1 cellular context compared by ENCODE assay signal in genomic region chr15:68821898-68822380, GRCh38.
TF ChIP-seq lines count a peak whose summit lies in the region.

No MANE protein-coding gene starts in this region.

TF ChIP-seq in HEK293, 187 proteins besides CTCF, POLR2A, EP300 and RAD21 (continued from another document and continues in another):
- TF ChIP-seq, protein P1, sequence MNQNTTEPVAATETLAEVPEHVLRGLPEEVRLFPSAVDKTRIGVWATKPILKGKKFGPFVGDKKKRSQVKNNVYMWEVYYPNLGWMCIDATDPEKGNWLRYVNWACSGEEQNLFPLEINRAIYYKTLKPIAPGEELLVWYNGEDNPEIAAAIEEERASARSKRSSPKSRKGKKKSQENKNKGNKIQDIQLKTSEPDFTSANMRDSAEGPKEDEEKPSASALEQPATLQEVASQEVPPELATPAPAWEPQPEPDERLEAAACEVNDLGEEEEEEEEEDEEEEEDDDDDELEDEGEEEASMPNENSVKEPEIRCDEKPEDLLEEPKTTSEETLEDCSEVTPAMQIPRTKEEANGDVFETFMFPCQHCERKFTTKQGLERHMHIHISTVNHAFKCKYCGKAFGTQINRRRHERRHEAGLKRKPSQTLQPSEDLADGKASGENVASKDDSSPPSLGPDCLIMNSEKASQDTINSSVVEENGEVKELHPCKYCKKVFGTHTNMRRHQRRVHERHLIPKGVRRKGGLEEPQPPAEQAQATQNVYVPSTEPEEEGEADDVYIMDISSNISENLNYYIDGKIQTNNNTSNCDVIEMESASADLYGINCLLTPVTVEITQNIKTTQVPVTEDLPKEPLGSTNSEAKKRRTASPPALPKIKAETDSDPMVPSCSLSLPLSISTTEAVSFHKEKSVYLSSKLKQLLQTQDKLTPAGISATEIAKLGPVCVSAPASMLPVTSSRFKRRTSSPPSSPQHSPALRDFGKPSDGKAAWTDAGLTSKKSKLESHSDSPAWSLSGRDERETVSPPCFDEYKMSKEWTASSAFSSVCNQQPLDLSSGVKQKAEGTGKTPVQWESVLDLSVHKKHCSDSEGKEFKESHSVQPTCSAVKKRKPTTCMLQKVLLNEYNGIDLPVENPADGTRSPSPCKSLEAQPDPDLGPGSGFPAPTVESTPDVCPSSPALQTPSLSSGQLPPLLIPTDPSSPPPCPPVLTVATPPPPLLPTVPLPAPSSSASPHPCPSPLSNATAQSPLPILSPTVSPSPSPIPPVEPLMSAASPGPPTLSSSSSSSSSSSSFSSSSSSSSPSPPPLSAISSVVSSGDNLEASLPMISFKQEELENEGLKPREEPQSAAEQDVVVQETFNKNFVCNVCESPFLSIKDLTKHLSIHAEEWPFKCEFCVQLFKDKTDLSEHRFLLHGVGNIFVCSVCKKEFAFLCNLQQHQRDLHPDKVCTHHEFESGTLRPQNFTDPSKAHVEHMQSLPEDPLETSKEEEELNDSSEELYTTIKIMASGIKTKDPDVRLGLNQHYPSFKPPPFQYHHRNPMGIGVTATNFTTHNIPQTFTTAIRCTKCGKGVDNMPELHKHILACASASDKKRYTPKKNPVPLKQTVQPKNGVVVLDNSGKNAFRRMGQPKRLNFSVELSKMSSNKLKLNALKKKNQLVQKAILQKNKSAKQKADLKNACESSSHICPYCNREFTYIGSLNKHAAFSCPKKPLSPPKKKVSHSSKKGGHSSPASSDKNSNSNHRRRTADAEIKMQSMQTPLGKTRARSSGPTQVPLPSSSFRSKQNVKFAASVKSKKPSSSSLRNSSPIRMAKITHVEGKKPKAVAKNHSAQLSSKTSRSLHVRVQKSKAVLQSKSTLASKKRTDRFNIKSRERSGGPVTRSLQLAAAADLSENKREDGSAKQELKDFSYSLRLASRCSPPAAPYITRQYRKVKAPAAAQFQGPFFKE (tag by site-specific recombination; IDR thresholded peaks at IDR 0.05; ENCODE audit: borderline replicate concordance) = no peak
- TF ChIP-seq SALL2 (tag by site-specific recombination; IDR thresholded peaks at IDR 0.05; ENCODE audit: borderline replicate concordance) = no peak
- no peak for TF ChIP-seq ZNF558 (tag by site-specific recombination; IDR thresholded peaks at IDR 0.05)
- no peak for TF ChIP-seq ZNF114 (tag by site-specific recombination; IDR thresholded peaks at IDR 0.05)
- TF ChIP-seq ZNF324 (tag by site-specific recombination; IDR thresholded peaks at IDR 0.05) = 0 out of 2 replicates have a peak, but pooled peaks have one; percentile 21
- TF ChIP-seq ZNF670 (tag by site-specific recombination; IDR thresholded peaks at IDR 0.05; ENCODE audit: low read depth) = no peak
- TF ChIP-seq ZNF394 (tag by site-specific recombination; IDR thresholded peaks at IDR 0.05; ENCODE audit: borderline replicate concordance) = no peak
- no peak for TF ChIP-seq ELK4 (IDR thresholded peaks at IDR 0.05; ENCODE audit: borderline replicate concordance, low read depth, low read length)
- TF ChIP-seq, protein P2, sequence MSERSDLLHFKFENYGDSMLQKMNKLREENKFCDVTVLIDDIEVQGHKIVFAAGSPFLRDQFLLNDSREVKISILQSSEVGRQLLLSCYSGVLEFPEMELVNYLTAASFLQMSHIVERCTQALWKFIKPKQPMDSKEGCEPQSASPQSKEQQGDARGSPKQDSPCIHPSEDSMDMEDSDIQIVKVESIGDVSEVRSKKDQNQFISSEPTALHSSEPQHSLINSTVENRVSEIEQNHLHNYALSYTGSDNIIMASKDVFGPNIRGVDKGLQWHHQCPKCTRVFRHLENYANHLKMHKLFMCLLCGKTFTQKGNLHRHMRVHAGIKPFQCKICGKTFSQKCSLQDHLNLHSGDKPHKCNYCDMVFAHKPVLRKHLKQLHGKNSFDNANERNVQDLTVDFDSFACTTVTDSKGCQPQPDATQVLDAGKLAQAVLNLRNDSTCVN (tag by site-specific recombination; optimal IDR thresholded peaks at IDR 0.05) = no peak
- TF ChIP-seq ZBTB11 (tag by site-specific recombination; conservative IDR thresholded peaks at IDR 0.05; ENCODE audit: low read depth) = no peak
- TF ChIP-seq ZNF561 (tag by site-specific recombination; IDR thresholded peaks at IDR 0.05; ENCODE audit: borderline replicate concordance) = peak; percentile 39; the same call in 1 of the 2 replicates
- no peak for TF ChIP-seq ZBTB8A (tag by site-specific recombination; IDR thresholded peaks at IDR 0.05)
- no peak; the same call in 1 of the 2 replicates for TF ChIP-seq SCRT2 (tag by site-specific recombination; IDR thresholded peaks at IDR 0.05)
- no peak for TF ChIP-seq ZSCAN30 (tag by site-specific recombination; IDR thresholded peaks at IDR 0.05)
- TF ChIP-seq IKZF3 (tag by site-specific recombination; IDR thresholded peaks at IDR 0.05) = peak; percentile 51
- no peak for TF ChIP-seq ZSCAN16 (tag by site-specific recombination; IDR thresholded peaks at IDR 0.05)
- peak; percentile 76 for TF ChIP-seq ZNF335 (tag by site-specific recombination; conservative IDR thresholded peaks at IDR 0.05)
- TF ChIP-seq, protein P3, sequence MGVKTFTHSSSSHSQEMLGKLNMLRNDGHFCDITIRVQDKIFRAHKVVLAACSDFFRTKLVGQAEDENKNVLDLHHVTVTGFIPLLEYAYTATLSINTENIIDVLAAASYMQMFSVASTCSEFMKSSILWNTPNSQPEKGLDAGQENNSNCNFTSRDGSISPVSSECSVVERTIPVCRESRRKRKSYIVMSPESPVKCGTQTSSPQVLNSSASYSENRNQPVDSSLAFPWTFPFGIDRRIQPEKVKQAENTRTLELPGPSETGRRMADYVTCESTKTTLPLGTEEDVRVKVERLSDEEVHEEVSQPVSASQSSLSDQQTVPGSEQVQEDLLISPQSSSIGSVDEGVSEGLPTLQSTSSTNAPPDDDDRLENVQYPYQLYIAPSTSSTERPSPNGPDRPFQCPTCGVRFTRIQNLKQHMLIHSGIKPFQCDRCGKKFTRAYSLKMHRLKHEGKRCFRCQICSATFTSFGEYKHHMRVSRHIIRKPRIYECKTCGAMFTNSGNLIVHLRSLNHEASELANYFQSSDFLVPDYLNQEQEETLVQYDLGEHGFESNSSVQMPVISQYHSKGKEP (tag by site-specific recombination; IDR thresholded peaks at IDR 0.05) = no peak
- no peak for TF ChIP-seq GFI1B (tag by site-specific recombination; IDR thresholded peaks at IDR 0.05)
- no peak for TF ChIP-seq MZF1 (tag by site-specific recombination; IDR thresholded peaks at IDR 0.05; ENCODE audit: borderline replicate concordance)
- TF ChIP-seq ZEB2 (tag by site-specific recombination; IDR thresholded peaks at IDR 0.05) = 0 out of 2 replicates have a peak, but pooled peaks have one; percentile 23
- no peak for TF ChIP-seq ZNF585B (tag by site-specific recombination; IDR thresholded peaks at IDR 0.05)
- TF ChIP-seq, protein P4, sequence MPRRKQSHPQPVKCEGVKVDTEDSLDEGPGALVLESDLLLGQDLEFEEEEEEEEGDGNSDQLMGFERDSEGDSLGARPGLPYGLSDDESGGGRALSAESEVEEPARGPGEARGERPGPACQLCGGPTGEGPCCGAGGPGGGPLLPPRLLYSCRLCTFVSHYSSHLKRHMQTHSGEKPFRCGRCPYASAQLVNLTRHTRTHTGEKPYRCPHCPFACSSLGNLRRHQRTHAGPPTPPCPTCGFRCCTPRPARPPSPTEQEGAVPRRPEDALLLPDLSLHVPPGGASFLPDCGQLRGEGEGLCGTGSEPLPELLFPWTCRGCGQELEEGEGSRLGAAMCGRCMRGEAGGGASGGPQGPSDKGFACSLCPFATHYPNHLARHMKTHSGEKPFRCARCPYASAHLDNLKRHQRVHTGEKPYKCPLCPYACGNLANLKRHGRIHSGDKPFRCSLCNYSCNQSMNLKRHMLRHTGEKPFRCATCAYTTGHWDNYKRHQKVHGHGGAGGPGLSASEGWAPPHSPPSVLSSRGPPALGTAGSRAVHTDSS (tag by site-specific recombination; IDR thresholded peaks at IDR 0.05) = no peak
- TF ChIP-seq, protein P5, sequence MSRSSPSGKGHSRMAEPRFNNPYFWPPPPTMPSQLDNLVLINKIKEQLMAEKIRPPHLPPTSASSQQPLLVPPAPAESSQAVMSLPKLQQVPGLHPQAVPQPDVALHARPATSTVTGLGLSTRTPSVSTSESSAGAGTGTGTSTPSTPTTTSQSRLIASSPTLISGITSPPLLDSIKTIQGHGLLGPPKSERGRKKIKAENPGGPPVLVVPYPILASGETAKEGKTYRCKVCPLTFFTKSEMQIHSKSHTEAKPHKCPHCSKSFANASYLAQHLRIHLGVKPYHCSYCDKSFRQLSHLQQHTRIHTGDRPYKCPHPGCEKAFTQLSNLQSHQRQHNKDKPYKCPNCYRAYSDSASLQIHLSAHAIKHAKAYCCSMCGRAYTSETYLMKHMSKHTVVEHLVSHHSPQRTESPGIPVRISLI (tag by site-specific recombination; IDR thresholded peaks at IDR 0.05) = no peak
- peak; percentile 69 for TF ChIP-seq TCF7L2 (IDR thresholded peaks at IDR 0.05; ENCODE audit: borderline replicate concordance, low read depth, low read length)
- no peak for TF ChIP-seq ZNF211 (tag by site-specific recombination; IDR thresholded peaks at IDR 0.05; ENCODE audit: low read depth)
- peak; percentile 77 for TF ChIP-seq BCL6B (tag by site-specific recombination; IDR thresholded peaks at IDR 0.05)
- TF ChIP-seq ZNF843 (tag by site-specific recombination; IDR thresholded peaks at IDR 0.05) = no peak
- no peak for TF ChIP-seq ZNF184 (tag by site-specific recombination; IDR thresholded peaks at IDR 0.05)
- no peak for TF ChIP-seq ZNF23 (tag by site-specific recombination; IDR thresholded peaks at IDR 0.05; ENCODE audit: borderline replicate concordance)
- no peak for TF ChIP-seq ZNF341 (tag by site-specific recombination; IDR thresholded peaks at IDR 0.05; ENCODE audit: low read depth)
- no peak for TF ChIP-seq ZNF174 (tag by site-specific recombination; IDR thresholded peaks at IDR 0.05)
- TF ChIP-seq ZNF555 (tag by site-specific recombination; conservative IDR thresholded peaks at IDR 0.05) = no peak
- no peak for TF ChIP-seq ZSCAN18 (tag by site-specific recombination; IDR thresholded peaks at IDR 0.05)
- TF ChIP-seq EGR2 (tag by site-specific recombination; IDR thresholded peaks at IDR 0.05; ENCODE audit: low read depth) = no peak
- no peak for TF ChIP-seq ZFP41 (tag by site-specific recombination; IDR thresholded peaks at IDR 0.05; ENCODE audit: borderline replicate concordance)
- TF ChIP-seq GLI2 (tag by site-specific recombination; IDR thresholded peaks at IDR 0.05; ENCODE audit: borderline replicate concordance, low read depth) = no peak
- no peak for TF ChIP-seq ZNF350 (tag by site-specific recombination; IDR thresholded peaks at IDR 0.05)
- TF ChIP-seq ZNF248 (tag by site-specific recombination; IDR thresholded peaks at IDR 0.05) = no peak
